16 cellular contexts compared by ENCODE assay signal in genomic region chr5:102856374-102856748, GRCh38.
DNase-seq lines count a peak whose midpoint lies in the region; ATAC-seq, FAIRE-seq and TF ChIP-seq lines count a peak whose summit lies in the region.
"Had no signal": no experiment of that assay in that cellular context is flagged by ENCODE, and none has a peak within 500 bp of the region (broad histone marks: within the 10 kb centered on the region; RNA-seq: fewer than 3 reads in every experiment).

No MANE protein-coding gene starts in this region.

- no peak for TF ChIP-seq POLR2A in H54 (IDR thresholded peaks at IDR 0.05; ENCODE audit: low read depth, low read length)
- TF ChIP-seq POLR2A in right lobe of liver (IDR thresholded peaks at IDR 0.05): no peak

- no peak overlapping the region for H3K27ac ChIP-seq in right lobe of liver

- intact Hi-C loops in right lobe of liver (cut with DNase I): no loop called here

- no peaks in the 10 kb centered on the region for H3K9me3 ChIP-seq in right lobe of liver
- H3K9me3 ChIP-seq: gastrocnemius medialis had no signal

- H3K36me3 ChIP-seq in right lobe of liver: no peaks in the 10 kb centered on the region
- H3K36me3 ChIP-seq: gastrocnemius medialis had no signal

- 79% methylated on average over 4 of the region's 4 CpGs for WGBS in right lobe of liver (ENCODE audit: insufficient coverage, low coverage, low lambda C conversion rate, missing lambda C conversion rate)

- no peak for ATAC-seq in stimulated activated naive CD8-positive, alpha-beta T cell treated with anti-CD3 and anti-CD28 coated beads, Interleukin-15, Interleukin-2, amounts not matched to agents 100 U/mL and 50 U/mL, for 24 hours
- ATAC-seq in right lobe of liver: no peak
- ATAC-seq: T-cell had no signal

- H3K27me3 ChIP-seq in right lobe of liver: no peaks in the 10 kb centered on the region
- H3K27me3 ChIP-seq: gastrocnemius medialis had no signal

- DNase-seq in H54 (ENCODE audit: insufficient read length, low spot score) (no peak), amniotic epithelial cell (ENCODE audit: low read depth) (peak; percentile 56), foreskin fibroblast (peak; percentile 65 to 83), stromal cell of bone marrow (ENCODE audit: low read depth) (peak; percentile 58), NCI-H1092 (lab: John Stamatoyannopoulos, UW) (no peak), right lobe of liver (no peak), superior temporal gyrus (ENCODE audit: extremely low spot score) (no peak)
- no peak for DNase-seq in stimulated activated naive CD8-positive, alpha-beta T cell treated with anti-CD3 and anti-CD28 coated beads, Interleukin-15, Interleukin-2, amounts not matched to agents 100 U/mL and 50 U/mL, for 24 hours
- DNase-seq: Calu3; central memory CD4-positive, alpha-beta T cell; H9; NCI-H2081; stimulated activated CD4-positive, alpha-beta T cell treated with anti-CD3 and anti-CD28 coated beads, Interleukin-1b, Interleukin-23, amount 100 ng/mL, for 48 hours; stimulated activated naive B cell treated with anti-CD40 and anti-IgM and Interleukin-4, amounts not matched to agents 10 μg/mL and 1 μg/mL and 100 μg/mL, for 72 hours; T-cell had no signal

- no peaks in the 10 kb centered on the region for H3K4me1 ChIP-seq in right lobe of liver

- no peak for TF ChIP-seq CTCF in foreskin fibroblast (IDR thresholded peaks at IDR 0.05; ENCODE audit: low read depth, low read length)
- no peak for TF ChIP-seq CTCF in right lobe of liver (IDR thresholded peaks at IDR 0.05)

- H3K4me3 ChIP-seq in foreskin fibroblast (ENCODE audit: low read depth in 1 of 2, low read length in 2 of 2): no peak overlapping the region
- H3K4me3 ChIP-seq in right lobe of liver: no peak overlapping the region
- H3K4me3 ChIP-seq: gastrocnemius medialis had no signal

- peak; percentile 20 for FAIRE-seq in H54 (lab: Jason Lieb, UNC)

Comparison
In these comparisons a context has a peak if more than half of its experiments do, and no peak if none do; other contexts are left out.
1. DNase-seq: peak in amniotic epithelial cell (single experiment), foreskin fibroblast (2 of 2) and stromal cell of bone marrow (single experiment); none in H54 (single experiment), stimulated activated naive CD8-positive, alpha-beta T cell treated with anti-CD3 and anti-CD28 coated beads, Interleukin-15, Interleukin-2, amounts not matched to agents 100 U/mL and 50 U/mL, for 24 hours (single experiment), NCI-H1092 (single experiment), right lobe of liver (0 of 3) and superior temporal gyrus (single experiment).